Comparison of ENCODE assay signal across 8 cellular contexts in genomic region chr12:48002773-48003218, GRCh38. TPM values are rescaled to one million over a fixed set of nuclear protein-coding genes. Genes with fewer than 3 reads are reported as not detected.
A peak's percentile ranks its signal among the peaks of the same experiment; 100 is the strongest.
DNase-seq lines count a peak whose midpoint lies in the region; ATAC-seq and TF ChIP-seq lines count a peak whose summit lies in the region.

No MANE protein-coding gene starts in this region.

- H3K9me3 ChIP-seq in skeletal muscle tissue (ENCODE audit: control insufficient read depth in 3 of 3, low read length in 3 of 3), result no peaks in the 10 kb centered on the region

- peaks cover 45 to 73% (median 66%) of the 10 kb centered on the region in 3 donors for H3K27me3 ChIP-seq in skeletal muscle tissue (ENCODE audit: control insufficient read depth in 3 of 3, insufficient read depth in 3 of 3, low read length in 3 of 3)

- peak overlapping the region; percentile 56 to 69 (median 69) for H3K4me3 ChIP-seq in skeletal muscle tissue (ENCODE audit: low read length in 3 of 3)

- peak; percentile 46 for ATAC-seq in SK-N-SH treated with all-trans-retinoic acid at 6 μM for 48 hours
- ATAC-seq in left ventricle myocardium superior, result peak; percentile 79
- ATAC-seq in GM21528 (IDR thresholded peaks at IDR 0.05; ENCODE audit: low FRiP score, unreplicated experiment), result no peak
- ATAC-seq in GM21737 (IDR thresholded peaks at IDR 0.05; ENCODE audit: unreplicated experiment), result no peak
- no peak for ATAC-seq in GM18520 (IDR thresholded peaks at IDR 0.05; ENCODE audit: unreplicated experiment)

- DNase-seq in DMS 273 (lab: John Stamatoyannopoulos, UW; ENCODE audit: unreplicated experiment), result peak; percentile 44
- DNase-seq in DMS 273 treated with DMSO at 0.1 percent for 48 hours (lab: John Stamatoyannopoulos, UW), result no peak
- DNase-seq in left ventricle myocardium superior, result peak; percentile 67

- H3K36me3 ChIP-seq in skeletal muscle tissue (ENCODE audit: control insufficient read depth in 3 of 3, insufficient read depth in 3 of 3, low read length in 3 of 3), result no peaks in the 10 kb centered on the region

- intact Hi-C loops in left ventricle myocardium superior (cut with micrococcal nuclease), result no loop called here

- no peak overlapping the region for H3K27ac ChIP-seq in skeletal muscle tissue (ENCODE audit: low read depth, low read length)

- peaks cover 37 to 49% (median 45%) of the 10 kb centered on the region in 3 donors for H3K4me1 ChIP-seq in skeletal muscle tissue (ENCODE audit: control insufficient read depth in 3 of 3, insufficient read depth in 3 of 3, low read length in 3 of 3)

- H3K9ac ChIP-seq in skeletal muscle tissue (ENCODE audit: low read depth in 1 of 3, low read length in 3 of 3), result peak overlapping the region in 1 of 3 donors; percentile 54

TF ChIP-seq in SK-N-SH treated with all-trans-retinoic acid at 6 μM for 48 hours, 23 proteins besides CTCF, POLR2A, EP300 and RAD21:
- TF ChIP-seq ZFP30 (CRISPR knock-in tag; IDR thresholded peaks at IDR 0.05) (no peak), BACH2 (CRISPR knock-in tag; IDR thresholded peaks at IDR 0.05; ENCODE audit: borderline replicate concordance) (no peak), ZC3H10 (CRISPR knock-in tag; IDR thresholded peaks at IDR 0.05) (no peak), PPARA (CRISPR knock-in tag; IDR thresholded peaks at IDR 0.05; ENCODE audit: borderline replicate concordance) (no peak), CSDC2 (CRISPR knock-in tag; IDR thresholded peaks at IDR 0.05) (no peak), ZFP3 (CRISPR knock-in tag; IDR thresholded peaks at IDR 0.05) (no peak), OSR1 (CRISPR knock-in tag; IDR thresholded peaks at IDR 0.05) (no peak), ZNF70 (CRISPR knock-in tag; IDR thresholded peaks at IDR 0.05) (no peak)
- TF ChIP-seq, protein P1, sequence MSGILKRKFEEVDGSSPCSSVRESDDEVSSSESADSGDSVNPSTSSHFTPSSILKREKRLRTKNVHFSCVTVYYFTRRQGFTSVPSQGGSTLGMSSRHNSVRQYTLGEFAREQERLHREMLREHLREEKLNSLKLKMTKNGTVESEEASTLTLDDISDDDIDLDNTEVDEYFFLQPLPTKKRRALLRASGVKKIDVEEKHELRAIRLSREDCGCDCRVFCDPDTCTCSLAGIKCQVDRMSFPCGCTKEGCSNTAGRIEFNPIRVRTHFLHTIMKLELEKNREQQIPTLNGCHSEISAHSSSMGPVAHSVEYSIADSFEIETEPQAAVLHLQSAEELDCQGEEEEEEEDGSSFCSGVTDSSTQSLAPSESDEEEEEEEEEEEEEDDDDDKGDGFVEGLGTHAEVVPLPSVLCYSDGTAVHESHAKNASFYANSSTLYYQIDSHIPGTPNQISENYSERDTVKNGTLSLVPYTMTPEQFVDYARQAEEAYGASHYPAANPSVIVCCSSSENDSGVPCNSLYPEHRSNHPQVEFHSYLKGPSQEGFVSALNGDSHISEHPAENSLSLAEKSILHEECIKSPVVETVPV (CRISPR knock-in tag; IDR thresholded peaks at IDR 0.05), result no peak
- TF ChIP-seq, protein P2, sequence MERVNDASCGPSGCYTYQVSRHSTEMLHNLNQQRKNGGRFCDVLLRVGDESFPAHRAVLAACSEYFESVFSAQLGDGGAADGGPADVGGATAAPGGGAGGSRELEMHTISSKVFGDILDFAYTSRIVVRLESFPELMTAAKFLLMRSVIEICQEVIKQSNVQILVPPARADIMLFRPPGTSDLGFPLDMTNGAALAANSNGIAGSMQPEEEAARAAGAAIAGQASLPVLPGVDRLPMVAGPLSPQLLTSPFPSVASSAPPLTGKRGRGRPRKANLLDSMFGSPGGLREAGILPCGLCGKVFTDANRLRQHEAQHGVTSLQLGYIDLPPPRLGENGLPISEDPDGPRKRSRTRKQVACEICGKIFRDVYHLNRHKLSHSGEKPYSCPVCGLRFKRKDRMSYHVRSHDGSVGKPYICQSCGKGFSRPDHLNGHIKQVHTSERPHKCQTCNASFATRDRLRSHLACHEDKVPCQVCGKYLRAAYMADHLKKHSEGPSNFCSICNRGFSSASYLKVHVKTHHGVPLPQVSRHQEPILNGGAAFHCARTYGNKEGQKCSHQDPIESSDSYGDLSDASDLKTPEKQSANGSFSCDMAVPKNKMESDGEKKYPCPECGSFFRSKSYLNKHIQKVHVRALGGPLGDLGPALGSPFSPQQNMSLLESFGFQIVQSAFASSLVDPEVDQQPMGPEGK (CRISPR knock-in tag; IDR thresholded peaks at IDR 0.05; ENCODE audit: borderline replicate concordance), result no peak
- TF ChIP-seq, protein P3, sequence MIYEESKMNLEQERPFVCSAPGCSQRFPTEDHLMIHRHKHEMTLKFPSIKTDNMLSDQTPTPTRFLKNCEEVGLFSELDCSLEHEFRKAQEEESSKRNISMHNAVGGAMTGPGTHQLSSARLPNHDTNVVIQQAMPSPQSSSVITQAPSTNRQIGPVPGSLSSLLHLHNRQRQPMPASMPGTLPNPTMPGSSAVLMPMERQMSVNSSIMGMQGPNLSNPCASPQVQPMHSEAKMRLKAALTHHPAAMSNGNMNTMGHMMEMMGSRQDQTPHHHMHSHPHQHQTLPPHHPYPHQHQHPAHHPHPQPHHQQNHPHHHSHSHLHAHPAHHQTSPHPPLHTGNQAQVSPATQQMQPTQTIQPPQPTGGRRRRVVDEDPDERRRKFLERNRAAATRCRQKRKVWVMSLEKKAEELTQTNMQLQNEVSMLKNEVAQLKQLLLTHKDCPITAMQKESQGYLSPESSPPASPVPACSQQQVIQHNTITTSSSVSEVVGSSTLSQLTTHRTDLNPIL (CRISPR knock-in tag; IDR thresholded peaks at IDR 0.05; ENCODE audit: low read depth), result no peak
TF ChIP-seq in SK-N-SH treated with all-trans-retinoic acid at 6 μM for 48 hours: peak in this region for 0.

RNA-seq across cellular contexts. Expression of gene COL2A1, which starts 1.5 kb away (rescaled TPM):
- total RNA-seq in left ventricle myocardium superior (0.25 TPM), skeletal muscle tissue (88.2 TPM)

RNA-seq across cellular contexts. Expression of gene TMEM106C, which starts 39.4 kb away (rescaled TPM):
- total RNA-seq in left ventricle myocardium superior (46.8 TPM), skeletal muscle tissue (43.3 TPM)

Comparison
In these comparisons a context has a peak if more than half of its experiments do, and no peak if none do; other contexts are left out.
1. ATAC-seq: peak in SK-N-SH treated with all-trans-retinoic acid at 6 μM for 48 hours (single experiment) and left ventricle myocardium superior (single experiment); none in GM21528 (single experiment), GM21737 (single experiment) and GM18520 (single experiment).
2. RNA of gene COL2A1, which starts 1.5 kb away (total RNA-seq): 88.2 TPM in skeletal muscle tissue (single experiment); 0.25 TPM in left ventricle myocardium superior (single experiment); every median in the first group is over 10 times any median in the second.